Comparison of ENCODE assay signal across 9 cellular contexts in genomic region chr20:51966296-51966971, GRCh38.
A peak's percentile ranks its signal among the peaks of the same experiment; 100 is the strongest.
DNase-seq lines count a peak whose midpoint lies in the region; ATAC-seq, FAIRE-seq and TF ChIP-seq lines count a peak whose summit lies in the region.
"Had no signal": no experiment of that assay in that cellular context is flagged by ENCODE, and none has a peak within 500 bp of the region (broad histone marks: within the 10 kb centered on the region; RNA-seq: fewer than 3 reads in every experiment).

No MANE protein-coding gene starts in this region.

- TF ChIP-seq POLR2A in GM12892 (IDR thresholded peaks at IDR 0.05; ENCODE audit: low read depth, low read length), result no peak
- no peak for TF ChIP-seq POLR2A in upper lobe of left lung (IDR thresholded peaks at IDR 0.05)

- no peaks in the 10 kb centered on the region for H3K36me3 ChIP-seq in NT2/D1 (ENCODE audit: insufficient read depth, insufficient read length, low read length)
- H3K36me3 ChIP-seq in left lung, result no peaks in the 10 kb centered on the region
- H3K36me3 ChIP-seq in upper lobe of left lung, result no peaks in the 10 kb centered on the region
- H3K36me3 ChIP-seq: neutrophil had no signal

- ATAC-seq in left lung (peak; percentile 99), upper lobe of left lung (ENCODE audit: low FRiP score in 2 of 2) (peak; percentile 75 to 78)

- WGBS in upper lobe of left lung, 2 donors, result 50 to 52% methylated on average over 8 of the region's 8 CpGs

- no peak for TF ChIP-seq EP300 in upper lobe of left lung (IDR thresholded peaks at IDR 0.05)

- no peak for FAIRE-seq in GM12892 (lab: Jason Lieb, UNC)

- H3K4me1 ChIP-seq in NT2/D1 (ENCODE audit: insufficient read depth, insufficient read length), result peaks cover 2% of the 10 kb centered on the region
- H3K4me1 ChIP-seq in left lung, result no peaks in the 10 kb centered on the region
- H3K4me1 ChIP-seq in upper lobe of left lung, result no peaks in the 10 kb centered on the region

- peak; percentile 89 for TF ChIP-seq CTCF in choroid plexus epithelial cell (conservative IDR thresholded peaks at IDR 0.05; ENCODE audit: low read depth, low read length)
- peak; percentile 46 to 54 for TF ChIP-seq CTCF in left lung (IDR thresholded peaks at IDR 0.05)
- TF ChIP-seq CTCF in upper lobe of left lung (IDR thresholded peaks at IDR 0.05), result peak in 5 of 6 experiments; percentile 29 to 48 (median 31)

- H3K27ac ChIP-seq in left lung (no peak overlapping the region), upper lobe of left lung (no peak overlapping the region)
- H3K27ac ChIP-seq: neutrophil had no signal

- H3K9ac ChIP-seq in NT2/D1 (ENCODE audit: insufficient read length, low read depth), result no peak overlapping the region

- intact Hi-C loops in left lung (cut with DNase I), result no loop called here

- H3K4me3 ChIP-seq in NT2/D1 (ENCODE audit: insufficient read length, low read depth) (no peak overlapping the region), choroid plexus epithelial cell (ENCODE audit: low read depth, low read length) (no peak overlapping the region), left lung (no peak overlapping the region), upper lobe of left lung (no peak overlapping the region)

- H3K9me3 ChIP-seq in NT2/D1 (ENCODE audit: insufficient read depth, low read length), result no peaks in the 10 kb centered on the region
- no peaks in the 10 kb centered on the region for H3K9me3 ChIP-seq in left lung
- H3K9me3 ChIP-seq in upper lobe of left lung, result no peaks in the 10 kb centered on the region
- H3K9me3 ChIP-seq: neutrophil had no signal

- H3K27me3 ChIP-seq in NT2/D1 (ENCODE audit: insufficient read depth, insufficient read length), result no peaks in the 10 kb centered on the region
- no peaks in the 10 kb centered on the region for H3K27me3 ChIP-seq in left lung
- no peaks in the 10 kb centered on the region for H3K27me3 ChIP-seq in upper lobe of left lung
- H3K27me3 ChIP-seq: neutrophil had no signal

- DNase-seq in AG20443 (ENCODE audit: low spot score), result peak; percentile 82
- DNase-seq in GM12892 (ENCODE audit: insufficient read length), result peak; percentile 13
- peak; percentile 84 for DNase-seq in NT2/D1 (ENCODE audit: low read depth, low spot score)
- peak; percentile 86 for DNase-seq in choroid plexus epithelial cell (ENCODE audit: low read depth)
- DNase-seq in left lung, result peak in 1 of 2 donors; percentile 35
- DNase-seq in upper lobe of left lung, result peak in 1 of 2 donors; percentile 47
- DNase-seq in DMS79 (lab: John Stamatoyannopoulos, UW), result no peak
- DNase-seq in NCI-H1105 treated with DMSO at 0.1 percent for 48 hours (lab: John Stamatoyannopoulos, UW), result no peak

Comparison
In these comparisons a context has a peak if more than half of its experiments do, and no peak if none do; other contexts are left out.
1. DNase-seq: peak in AG20443 (single experiment), GM12892 (single experiment), NT2/D1 (single experiment) and choroid plexus epithelial cell (single experiment); none in DMS79 (single experiment) and NCI-H1105 treated with DMSO at 0.1 percent for 48 hours (single experiment).
2. CTCF ChIP-seq: peak in every context shown above with its lines; median percentile 89 in choroid plexus epithelial cell; 50 in left lung; 31 in upper lobe of left lung.